ENCODE assay signal across 8 cellular contexts in genomic region chr17:27293898-27294688, GRCh38. TPM values are rescaled to one million over a fixed set of nuclear protein-coding genes. Genes with fewer than 3 reads are reported as not detected.
DNase-seq lines count a peak whose midpoint lies in the region; ATAC-seq and TF ChIP-seq lines count a peak whose summit lies in the region.

Gene WSB1, plus strand, starts transcription at chr17:27294114. Its CDS starts 282 bp downstream, at chr17:27294396.

- H3K27ac ChIP-seq in DOHH2 (ENCODE audit: low read depth, low read length) (peak within 1 kb of the TSS; percentile 84), KOPT-K1 (ENCODE audit: low read depth, low read length, poor library complexity, severe bottlenecking) (peak within 1 kb of the TSS; percentile 92), Panc1 (ENCODE audit: low read length) (peak within 1 kb of the TSS; percentile 95), esophagus muscularis mucosa (replicated peaks in 1 of 4) (peak within 1 kb of the TSS; percentile 99 to 100 (median 100))

- no peaks in the 10 kb centered on the region for H3K9me3 Mint-ChIP-seq in activated T-cell treated with anti-CD3 and anti-CD28 coated beads, Interleukin-2, amount 50 U/mL, for 72 hours

- H3K27me3 Mint-ChIP-seq in activated T-cell treated with anti-CD3 and anti-CD28 coated beads, Interleukin-2, amount 50 U/mL, for 72 hours (ENCODE audit: low read depth): no peaks in the 10 kb centered on the region

- under 1% methylated on average over 47 of the region's 66 CpGs for WGBS in esophagus muscularis mucosa

- H4K20me1 ChIP-seq in DOHH2 (ENCODE audit: control insufficient read depth, insufficient read depth, low read depth, low read length): peaks cover 17% of the 10 kb centered on the region

- no TSS peak for BruUV-seq in Panc1 (replicated peaks; lab: Mats Ljungman, UMichigan)

- H3K4me2 ChIP-seq in DOHH2 (ENCODE audit: low read length): peak within 1 kb of the TSS; percentile 73

- intact Hi-C loops in Panc1 (cut with micrococcal nuclease; ENCODE audit: unreplicated experiment): loop anchor here (5.0 to 10.0 kb wide), 2 partner anchors 47 to 51 kb away; no protein-coding TSS in a partner anchor
- intact Hi-C loops in esophagus muscularis mucosa (cut with DNase I): loop anchor here (2.0 to 5.0 kb wide), 3 partner anchors 39 to 58 kb away; no protein-coding TSS in a partner anchor

- peak within 1 kb of the TSS; percentile 100 for H3K27ac Mint-ChIP-seq in activated T-cell treated with anti-CD3 and anti-CD28 coated beads, Interleukin-2, amount 50 U/mL, for 72 hours

- POLR2A ChIA-PET in Panc1 (lab: Charles Lee): interaction anchor here (0.7 to 1.0 kb wide), 4 partner anchors 9 to 57 kb away, joined by 3 to 4 read pairs (median 3); no protein-coding TSS in a partner anchor

- H3K36me3 ChIP-seq in DOHH2 (ENCODE audit: control insufficient read depth, low read length) (peaks cover 23% of the 10 kb centered on the region), KOPT-K1 (ENCODE audit: insufficient read depth, low read length) (peaks cover 12% of the 10 kb centered on the region), Panc1 (ENCODE audit: control insufficient read depth, insufficient read depth, low read length) (no peaks in the 10 kb centered on the region; the same call in 1 of the 2 replicates), esophagus muscularis mucosa (peaks cover 0 to 5% (median 0%) of the 10 kb centered on the region in 4 donors)

- no peaks in the 10 kb centered on the region; the same call in 1 of the 2 replicates for H3F3A ChIP-seq in DOHH2 (ENCODE audit: control insufficient read depth, insufficient read depth)

- H3K4me3 ChIP-seq in DOHH2 (ENCODE audit: low read length) (peak within 1 kb of the TSS; percentile 79), Panc1 (ENCODE audit: low read depth in 2 of 2, low read length in 2 of 2) (peak within 1 kb of the TSS; percentile 87 to 91), esophagus muscularis mucosa (peak within 1 kb of the TSS; percentile 85 to 98 (median 90))

- DNase-seq in Panc1 (ENCODE audit: low read depth, low spot score) (peak; percentile 35), esophagus muscularis mucosa (ENCODE audit: extremely low spot score) (peak; percentile 98), myocyte (ENCODE audit: low read depth) (peak; percentile 95)
- peak; percentile 93 to 96 for DNase-seq in activated T-cell treated with anti-CD3 and anti-CD28 coated beads, Interleukin-2, amount 50 U/mL, for 72 hours
- DNase-seq in stimulated activated CD8-positive, alpha-beta memory T cell treated with anti-CD3 and anti-CD28 coated beads, Interleukin-7, amount 100 ng/mL, for 4 hours (ENCODE audit: low read depth in 2 of 2): peak; percentile 82 to 89

- H3K36me3 Mint-ChIP-seq in activated T-cell treated with anti-CD3 and anti-CD28 coated beads, Interleukin-2, amount 50 U/mL, for 72 hours (ENCODE audit: insufficient read depth in 2 of 2): peaks cover 4 to 6% of the 10 kb centered on the region in 2 donors

- peak; percentile 95 for TF ChIP-seq POLR2A in esophagus muscularis mucosa (IDR thresholded peaks at IDR 0.05; ENCODE audit: low read depth)

- TF ChIP-seq CTCF in DOHH2 (IDR thresholded peaks at IDR 0.05; ENCODE audit: low read depth, low read length, poor library complexity, severe bottlenecking) (peak; percentile 26), Panc1 (IDR thresholded peaks at IDR 0.05) (no peak), esophagus muscularis mucosa (IDR thresholded peaks at IDR 0.05) (no peak)

- TF ChIP-seq EP300 in esophagus muscularis mucosa (IDR thresholded peaks at IDR 0.05): peak; percentile 11

- H3K27me3 ChIP-seq in DOHH2 (ENCODE audit: control insufficient read depth, low read length) (no peaks in the 10 kb centered on the region), Panc1 (ENCODE audit: control insufficient read depth, insufficient read depth, low read length) (no peaks in the 10 kb centered on the region), esophagus muscularis mucosa (no peaks in the 10 kb centered on the region)

- ATAC-seq in GM21825 (IDR thresholded peaks at IDR 0.05; ENCODE audit: unreplicated experiment): peak; percentile 86
- peak; percentile 96 for ATAC-seq in Panc1
- ATAC-seq in activated T-cell treated with anti-CD3 and anti-CD28 coated beads, Interleukin-2, amount 50 U/mL, for 72 hours (replicated peaks in 1 of 2): peak; percentile 92 to 93

- CTCF ChIA-PET in Panc1 (lab: Charles Lee): interaction anchor here (0.6 to 1.0 kb wide), 4 partner anchors 39 to 1578 kb away, joined by 3 read pairs; no protein-coding TSS in a partner anchor

- H3K4me1 ChIP-seq in DOHH2 (ENCODE audit: control insufficient read depth, low read length) (peaks cover 23% of the 10 kb centered on the region), Panc1 (ENCODE audit: control insufficient read depth, insufficient read depth, low read length) (peaks cover 19% of the 10 kb centered on the region), esophagus muscularis mucosa (peaks cover 28 to 41% (median 35%) of the 10 kb centered on the region in 4 donors)

- no peaks in the 10 kb centered on the region for H3K9me2 ChIP-seq in DOHH2 (replicated peaks; ENCODE audit: control insufficient read depth, low read length)

- H3K9me3 ChIP-seq in DOHH2 (ENCODE audit: control insufficient read depth, insufficient read depth, low read length): no peaks in the 10 kb centered on the region
- H3K9me3 ChIP-seq in KOPT-K1 (ENCODE audit: insufficient read depth, low read length, poor library complexity, severe bottlenecking): no peaks in the 10 kb centered on the region
- no peaks in the 10 kb centered on the region for H3K9me3 ChIP-seq in Panc1 (ENCODE audit: control insufficient read depth, insufficient read depth, low read depth, low read length)
- no peaks in the 10 kb centered on the region for H3K9me3 ChIP-seq in esophagus muscularis mucosa

- H3K4me1 Mint-ChIP-seq in activated T-cell treated with anti-CD3 and anti-CD28 coated beads, Interleukin-2, amount 50 U/mL, for 72 hours (ENCODE audit: low read depth): peaks cover 42% of the 10 kb centered on the region

- in situ Hi-C loops in Panc1 (cut with HindIII; ENCODE audit: low pct_unique_long_range_greater_than_20kb, low sequenced_read_pairs): no loop called here

- peak within 1 kb of the TSS; percentile 97 to 100 for H3K4me3 Mint-ChIP-seq in activated T-cell treated with anti-CD3 and anti-CD28 coated beads, Interleukin-2, amount 50 U/mL, for 72 hours

- H3K79me2 ChIP-seq in DOHH2 (ENCODE audit: control insufficient read depth, low read length): peaks cover 51% of the 10 kb centered on the region

RNA-seq across cellular contexts. Expression of gene WSB1, which starts in this region (rescaled TPM):
- total RNA-seq in Panc1 (2021; ENCODE audit: unreplicated experiment) (114 TPM), esophagus muscularis mucosa (100 to 1,000 TPM in 3 of 4 donors, 10 to 100 TPM in 1; 84.1 to 125 (median 118) TPM), myocyte (128 and 134 TPM in 2 replicates)
- 50.3 TPM for polyA plus RNA-seq in Panc1 (2012; ENCODE audit: insufficient read length)
- 100 to 1,000 TPM; 104 to 126 TPM for total RNA-seq in activated T-cell treated with anti-CD3 and anti-CD28 coated beads, Interleukin-2, amount 50 U/mL, for 72 hours
- 85.8 TPM for polyA plus RNA-seq in myocyte (2012)

Comparison
In these comparisons a context has a peak if more than half of its experiments do, and no peak if none do; other contexts are left out.
1. Peak in every context shown above with its lines: DNase-seq, ATAC-seq, H3K4me3 ChIP-seq and H3K27ac ChIP-seq.
2. DNase-seq: peak in every context shown above with its lines; median percentile 98 in esophagus muscularis mucosa; 95 in myocyte; 94 in activated T-cell treated with anti-CD3 and anti-CD28 coated beads, Interleukin-2, amount 50 U/mL, for 72 hours; 86 in stimulated activated CD8-positive, alpha-beta memory T cell treated with anti-CD3 and anti-CD28 coated beads, Interleukin-7, amount 100 ng/mL, for 4 hours; 35 in Panc1.